In the genomic region with DNA sequence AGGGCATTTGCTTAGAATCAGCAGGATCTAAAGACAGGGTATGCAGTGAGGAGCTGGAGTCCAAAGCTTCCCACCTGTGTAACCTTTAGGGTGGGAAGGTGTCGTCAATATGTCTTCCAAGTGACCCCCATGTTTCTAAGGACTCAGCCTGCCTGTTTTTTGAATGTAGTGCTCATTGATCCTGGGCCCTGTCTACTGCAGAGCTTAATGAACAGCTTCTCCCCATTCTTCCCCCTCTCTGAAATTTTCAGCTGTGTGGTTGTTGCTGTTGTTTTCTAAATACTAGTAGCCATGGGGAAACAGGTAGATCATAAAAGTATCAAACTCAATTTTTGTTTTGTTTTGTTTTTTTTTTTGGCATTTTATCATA, we compare ENCODE assay signal across 10 cellular contexts. TPM values are rescaled to one million over a fixed set of nuclear protein-coding genes. Genes with fewer than 3 reads are reported as not detected.
DNase-seq lines count a peak whose midpoint lies in the region; ATAC-seq and TF ChIP-seq lines count a peak whose summit lies in the region.
"Had no signal": no experiment of that assay in that cellular context is flagged by ENCODE, and none has a peak within 500 bp of the region (broad histone marks: within the 10 kb centered on the region; RNA-seq: fewer than 3 reads in every experiment).

No MANE protein-coding gene starts in this region.

- H3K27me3 Mint-ChIP-seq in activated CD4-positive, alpha-beta T cell treated with anti-CD3 and anti-CD28 coated beads, Interleukin-2, amount 10 ng/mL, durations not matched to agents 24 days and 14 days: no peaks in the 10 kb centered on the region

- no peak overlapping the region for H3K14ac ChIP-seq in mesenchymal stem cell (ENCODE audit: low read length in 2 of 2)

- H2BK12ac ChIP-seq in mesenchymal stem cell (ENCODE audit: low read length in 2 of 2): peak overlapping the region in 1 of 2 experiments; percentile 78

- peak overlapping the region; percentile 24 for H3K4me2 ChIP-seq in mesenchymal stem cell (ENCODE audit: low read length, poor library complexity, severe bottlenecking)

- no peak for TF ChIP-seq CTCF in ascending aorta (IDR thresholded peaks at IDR 0.05)
- TF ChIP-seq CTCF in thoracic aorta (IDR thresholded peaks at IDR 0.05): no peak

- peak overlapping the region; percentile 70 for H2BK5ac ChIP-seq in mesenchymal stem cell (ENCODE audit: low read depth, low read length, poor library complexity, severe bottlenecking)

- no peak overlapping the region for H2BK120ac ChIP-seq in mesenchymal stem cell (ENCODE audit: low read depth, low read length)

- no peak overlapping the region for H4K91ac ChIP-seq in mesenchymal stem cell (ENCODE audit: low read length)

- H3K36me3 ChIP-seq in ascending aorta: no peaks in the 10 kb centered on the region
- peaks cover 0 to 16% of the 10 kb centered on the region in 2 experiments for H3K36me3 ChIP-seq in mesenchymal stem cell (ENCODE audit: control insufficient read depth in 1 of 2, insufficient read depth in 2 of 2, low read depth in 1 of 2, low read length in 2 of 2)
- no peaks in the 10 kb centered on the region for H3K36me3 ChIP-seq in thoracic aorta

- peak overlapping the region in 1 of 2 experiments; percentile 37 for H3K4ac ChIP-seq in mesenchymal stem cell (ENCODE audit: low read depth in 1 of 2, low read length in 2 of 2)

- H3K9me3 Mint-ChIP-seq in activated CD4-positive, alpha-beta T cell treated with anti-CD3 and anti-CD28 coated beads, Interleukin-2, amount 10 ng/mL, durations not matched to agents 24 days and 14 days: no peaks in the 10 kb centered on the region

- WGBS in mesenchymal stem cell: 100% methylated on average over 1 of the region's 1 CpG

- no peak for ATAC-seq in thoracic aorta (ENCODE audit: insufficient number of reproducible peaks, low FRiP score, low read depth)
- ATAC-seq in HG03378 (IDR thresholded peaks at IDR 0.05; ENCODE audit: unreplicated experiment): no peak

- no peak overlapping the region for H2BK15ac ChIP-seq in mesenchymal stem cell (ENCODE audit: low read depth, poor library complexity, severe bottlenecking)

- H3K27ac ChIP-seq in ascending aorta (peak overlapping the region; percentile 83), mesenchymal stem cell (ENCODE audit: low read length, poor library complexity, severe bottlenecking) (peak overlapping the region; percentile 77), thoracic aorta (peak overlapping the region; percentile 76 to 83)
- H3K27ac ChIP-seq: parathyroid adenoma had no signal

- peak overlapping the region; percentile 61 for H2AK5ac ChIP-seq in mesenchymal stem cell (ENCODE audit: low read length, severe bottlenecking)

- peak overlapping the region in 1 of 2 experiments; percentile 40 for H3K18ac ChIP-seq in mesenchymal stem cell (ENCODE audit: low read depth in 1 of 2, low read length in 2 of 2)

- H3K9me3 ChIP-seq in ascending aorta (no peaks in the 10 kb centered on the region), mesenchymal stem cell (ENCODE audit: control insufficient read depth, low read length) (no peaks in the 10 kb centered on the region), thoracic aorta (no peaks in the 10 kb centered on the region)

- intact Hi-C loops in activated CD4-positive, alpha-beta T cell treated with anti-CD3 and anti-CD28 coated beads, Interleukin-2, amount 10 ng/mL, durations not matched to agents 24 days and 14 days (cut with micrococcal nuclease): loop anchor here (10.0 kb wide), 1 partner anchor 234 kb away; no protein-coding TSS in a partner anchor
- intact Hi-C loops in ascending aorta (cut with DNase I): loop anchor here (10.0 kb wide), 2 partner anchors 96 to 136 kb away; no protein-coding TSS in a partner anchor

- H3K79me1 ChIP-seq in mesenchymal stem cell (replicated peaks; ENCODE audit: low read length, poor library complexity, severe bottlenecking): peaks cover 1% of the 10 kb centered on the region

- peak overlapping the region in 1 of 2 donors; percentile 16 for H3K4me3 ChIP-seq in ascending aorta
- H3K4me3 ChIP-seq in mesenchymal stem cell (ENCODE audit: insufficient read depth in 1 of 2, low read depth in 1 of 2, low read length in 2 of 2): no peak overlapping the region
- peak overlapping the region; percentile 47 for H3K4me3 ChIP-seq in thoracic aorta

- no peak overlapping the region for H3K23ac ChIP-seq in mesenchymal stem cell (ENCODE audit: low read length in 2 of 2)

- H3K27me3 ChIP-seq in ascending aorta: no peaks in the 10 kb centered on the region
- H3K27me3 ChIP-seq in mesenchymal stem cell (ENCODE audit: control insufficient read depth in 1 of 2, insufficient read depth in 1 of 2, low read length in 2 of 2): no peaks in the 10 kb centered on the region
- H3K27me3 ChIP-seq in thoracic aorta (replicated peaks; ENCODE audit: insufficient read depth): no peaks in the 10 kb centered on the region

- no peak for DNase-seq in activated CD4-positive, alpha-beta T cell treated with anti-CD3 and anti-CD28 coated beads, Interleukin-2, amount 10 ng/mL, durations not matched to agents 24 days and 14 days
- no peak for DNase-seq in activated CD4-positive, alpha-beta T cell treated with anti-CD3 and anti-CD28 coated beads, Interleukin-2, amount 50 U/mL, for 48 hours
- DNase-seq in ascending aorta (ENCODE audit: low spot score in 2 of 2): no peak
- DNase-seq in mesenchymal stem cell: no peak
- DNase-seq in thoracic aorta (ENCODE audit: low spot score): no peak
- no peak for DNase-seq in stimulated activated CD4-positive, alpha-beta T cell treated with anti-CD3 and anti-CD28 coated beads, Interleukin-12 subunit alpha, Interleukin-12 subunit beta, amount 100 ng/mL, for 4 hours
- no peak for DNase-seq in stimulated activated CD4-positive, alpha-beta T cell treated with anti-CD3 and anti-CD28 coated beads, Interleukin-15, amount 100 ng/mL, for 24 hours
- DNase-seq: NCI-H2081 treated with DMSO at 0.1 percent for 48 hours had no signal

- H4K8ac ChIP-seq in mesenchymal stem cell (ENCODE audit: low read length): no peak overlapping the region

- H3K27ac Mint-ChIP-seq in activated CD4-positive, alpha-beta T cell treated with anti-CD3 and anti-CD28 coated beads, Interleukin-2, amount 10 ng/mL, durations not matched to agents 24 days and 14 days: peak overlapping the region; percentile 66

- no peak overlapping the region for H2AFZ ChIP-seq in mesenchymal stem cell (ENCODE audit: low read depth, low read length)
- H2AFZ ChIP-seq: parathyroid adenoma had no signal

- peaks cover 53% of the 10 kb centered on the region for H3K4me1 Mint-ChIP-seq in activated CD4-positive, alpha-beta T cell treated with anti-CD3 and anti-CD28 coated beads, Interleukin-2, amount 10 ng/mL, durations not matched to agents 24 days and 14 days

- H3K36me3 Mint-ChIP-seq in activated CD4-positive, alpha-beta T cell treated with anti-CD3 and anti-CD28 coated beads, Interleukin-2, amount 10 ng/mL, durations not matched to agents 24 days and 14 days (ENCODE audit: low read depth): peaks cover 28% of the 10 kb centered on the region

- H3K4me1 ChIP-seq in ascending aorta (peaks cover 20 to 71% of the 10 kb centered on the region in 2 donors), mesenchymal stem cell (ENCODE audit: control insufficient read depth, insufficient read depth, low read depth, low read length) (peaks cover 10% of the 10 kb centered on the region), thoracic aorta (ENCODE audit: control insufficient read depth in 1 of 2, low read depth in 2 of 2) (peaks cover 70 to 88% of the 10 kb centered on the region in 2 donors)
- H3K4me1 ChIP-seq: parathyroid adenoma had no signal

- H3K9ac ChIP-seq in mesenchymal stem cell (ENCODE audit: low read length): no peak overlapping the region
- H3K9ac ChIP-seq: parathyroid adenoma had no signal

- no peak overlapping the region for H3K4me3 Mint-ChIP-seq in activated CD4-positive, alpha-beta T cell treated with anti-CD3 and anti-CD28 coated beads, Interleukin-2, amount 10 ng/mL, durations not matched to agents 24 days and 14 days

RNA-seq across cellular contexts. Expression of gene MBNL1, which starts 39.7 kb away (rescaled TPM):
- total RNA-seq in activated CD4-positive, alpha-beta T cell treated with anti-CD3 and anti-CD28 coated beads, Interleukin-2, amount 10 ng/mL, durations not matched to agents 24 days and 14 days: 296 and 298 TPM in 2 replicates
- 350 TPM for total RNA-seq in ascending aorta
- 85.7 TPM for polyA plus RNA-seq in mesenchymal stem cell (2013, experiment 1 of 2)
- polyA plus RNA-seq in mesenchymal stem cell (2013, experiment 2 of 2): 85.2 TPM
- total RNA-seq in thoracic aorta: 1,000 to 10,000 TPM in 1 of 2 donors, 100 to 1,000 TPM in 1; 783 to 1,062 TPM
